Comparison of ENCODE assay signal across 8 cellular contexts in the genomic region with DNA sequence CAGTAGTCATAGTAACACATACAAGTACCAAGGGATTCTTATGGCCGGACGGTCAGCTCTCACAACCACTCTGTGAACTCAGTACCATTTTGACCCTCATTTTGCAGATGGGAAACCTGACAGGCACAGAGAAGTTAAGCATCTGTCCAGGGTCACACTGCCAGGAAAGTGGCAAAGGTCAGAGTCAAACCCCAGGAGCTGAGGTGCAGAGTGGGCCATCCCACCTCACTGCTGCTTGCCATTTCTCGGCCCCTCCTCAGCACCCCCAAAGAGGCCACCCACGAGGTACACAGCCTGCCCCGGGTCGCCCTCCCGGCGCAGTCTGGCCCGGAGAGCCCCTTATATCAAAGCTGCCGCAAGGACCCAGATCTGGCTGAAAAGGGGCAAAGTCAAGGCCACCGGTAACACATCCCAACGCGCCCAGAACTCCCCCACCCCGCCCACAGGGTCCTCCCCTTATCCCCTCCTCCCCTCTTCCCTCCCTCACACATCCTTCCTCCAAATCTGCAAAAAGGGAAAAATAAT. TPM values are rescaled to one million over a fixed set of nuclear protein-coding genes. Genes with fewer than 3 reads are reported as not detected.
DNase-seq lines count a peak whose midpoint lies in the region; ATAC-seq and TF ChIP-seq lines count a peak whose summit lies in the region.

No MANE protein-coding gene starts in this region.

- peaks cover 44% of the 10 kb centered on the region for H4K20me1 ChIP-seq in PC-3 (ENCODE audit: low read length)

- peaks cover 0 to 3% (median 0%) of the 10 kb centered on the region in 3 donors for H3K36me3 Mint-ChIP-seq in CD8-positive, alpha-beta memory T cell

- peaks cover 24% of the 10 kb centered on the region for H3K4me1 ChIP-seq in CD8-positive, alpha-beta memory T cell (ENCODE audit: insufficient read depth, low read length)
- H3K4me1 ChIP-seq in PC-3 (ENCODE audit: insufficient read depth, low read length) (0 out of 2 replicates have a peak, but pooled peaks cover 8% of the 10 kb centered on the region), ovary (ENCODE audit: insufficient read depth) (peaks cover 31% of the 10 kb centered on the region)

- peaks cover 63% of the 10 kb centered on the region for H3K79me2 ChIP-seq in PC-3 (ENCODE audit: low read length)

- no peaks in the 10 kb centered on the region for H3K9me3 Mint-ChIP-seq in CD8-positive, alpha-beta memory T cell

- no peaks in the 10 kb centered on the region for H3F3A ChIP-seq in PC-3 (ENCODE audit: low read length, unreplicated experiment)

- peak overlapping the region; percentile 80 for H3K4me3 ChIP-seq in CD8-positive, alpha-beta memory T cell (ENCODE audit: low read length)
- peak overlapping the region; percentile 99 for H3K4me3 ChIP-seq in PC-3 (ENCODE audit: low read length)
- H3K4me3 ChIP-seq in ovary, result peak overlapping the region; percentile 93

- H3K9me2 ChIP-seq in PC-3 (replicated peaks; ENCODE audit: low read length), result no peaks in the 10 kb centered on the region

- H2AFZ ChIP-seq in PC-3 (ENCODE audit: low read length), result no peak overlapping the region

- H3K36me3 ChIP-seq in CD8-positive, alpha-beta memory T cell (ENCODE audit: insufficient read depth, low read length), result no peaks in the 10 kb centered on the region
- no peaks in the 10 kb centered on the region for H3K36me3 ChIP-seq in PC-3 (ENCODE audit: low read depth, low read length)
- no peaks in the 10 kb centered on the region for H3K36me3 ChIP-seq in ovary

- no peak for TF ChIP-seq POLR2A in ovary (IDR thresholded peaks at IDR 0.05)

- TSS peak; percentile 56 for BruUV-seq in PC-3 (replicated peaks; lab: Mats Ljungman, UMichigan)

- WGBS in ovary, 3 donors, result 1 to 2% (median 1%) methylated on average over 14 of the region's 14 CpGs

- no peaks in the 10 kb centered on the region for H3K27me3 Mint-ChIP-seq in CD8-positive, alpha-beta memory T cell

- POLR2A ChIA-PET in CD8-positive, alpha-beta memory T cell (lab: Charles Lee), result interaction anchor here (1.0 kb wide), 1 partner anchor 176 kb away, joined by 3 read pairs; no protein-coding TSS in a partner anchor
- POLR2A ChIA-PET in PC-3 (lab: Charles Lee; ENCODE audit: unreplicated experiment), result no interaction called here

- TF ChIP-seq CTCF in PC-3 (conservative IDR thresholded peaks at IDR 0.05; ENCODE audit: low read depth, low read length), result no peak
- TF ChIP-seq CTCF in ovary (IDR thresholded peaks at IDR 0.05), result no peak

- DNase-seq in CD8-positive, alpha-beta memory T cell, result no peak
- DNase-seq in PC-3 (peak; percentile 4), epithelial cell of prostate (ENCODE audit: low read depth, low spot score) (no peak), ovary (peak in 3 of 5 donors; percentile 67 to 78 (median 70)), HT-29 (ENCODE audit: low spot score) (no peak), D341Med (ENCODE audit: low spot score) (no peak), SK-N-DZ (ENCODE audit: low spot score) (no peak)

- peak overlapping the region; percentile 88 for H3K4me2 ChIP-seq in PC-3 (ENCODE audit: low read length)

- TF ChIP-seq EP300 in ovary (IDR thresholded peaks at IDR 0.05), result no peak

- ATAC-seq in PC-3, result no peak
- ATAC-seq in HG03342 (IDR thresholded peaks at IDR 0.05; ENCODE audit: unreplicated experiment), result no peak

- H3K27ac ChIP-seq in CD8-positive, alpha-beta memory T cell (ENCODE audit: low read depth, low read length), result peak overlapping the region; percentile 69
- H3K27ac ChIP-seq in PC-3 (ENCODE audit: low read length) (no peak overlapping the region), epithelial cell of prostate (peak overlapping the region; percentile 79), ovary (peak overlapping the region; percentile 88 to 96)

- peak overlapping the region; percentile 91 to 97 (median 94) for H3K4me3 Mint-ChIP-seq in CD8-positive, alpha-beta memory T cell

- H3K27ac Mint-ChIP-seq in CD8-positive, alpha-beta memory T cell, result peak overlapping the region; percentile 46 to 95 (median 88)

- intact Hi-C loops in PC-3 (cut with micrococcal nuclease) (loop anchor here (2.0 to 5.0 kb wide), 6 partner anchors 47 to 201 kb away; no protein-coding TSS in a partner anchor), ovary (cut with DNase I) (loop anchor here (2.0 to 10.0 kb wide), 13 partner anchors 49 to 211 kb away; no protein-coding TSS in a partner anchor)

- no peaks in the 10 kb centered on the region for H3K27me3 ChIP-seq in CD8-positive, alpha-beta memory T cell (ENCODE audit: insufficient read depth, low read length, poor library complexity, severe bottlenecking)
- H3K27me3 ChIP-seq in PC-3 (ENCODE audit: low read length), result no peaks in the 10 kb centered on the region
- no peaks in the 10 kb centered on the region for H3K27me3 ChIP-seq in ovary

- H3K4me1 Mint-ChIP-seq in CD8-positive, alpha-beta memory T cell, result peaks cover 33 to 59% (median 37%) of the 10 kb centered on the region in 3 donors

- peak overlapping the region; percentile 90 for H3K9ac ChIP-seq in PC-3 (ENCODE audit: low read length)

- no peaks in the 10 kb centered on the region for H3K9me3 ChIP-seq in CD8-positive, alpha-beta memory T cell (ENCODE audit: low read length)
- H3K9me3 ChIP-seq in PC-3 (ENCODE audit: low read length), result no peaks in the 10 kb centered on the region
- no peaks in the 10 kb centered on the region for H3K9me3 ChIP-seq in ovary

- CTCF ChIA-PET in CD8-positive, alpha-beta memory T cell (lab: Charles Lee), result no interaction called here
- CTCF ChIA-PET in PC-3 (lab: Charles Lee), result no interaction called here

RNA-seq across cellular contexts. Expression of a gene that starts 1.7 kb away (rescaled TPM):
- 10 to 100 TPM; 96.6 to 97.4 TPM for total RNA-seq in CD8-positive, alpha-beta memory T cell
- polyA plus RNA-seq in CD8-positive, alpha-beta memory T cell, result 16.7 TPM
- total RNA-seq in PC-3 (2014; rRNA removed) (117 and 218 TPM in 2 replicates), ovary (100 to 1,000 TPM in 6 of 7 donors, 10 to 100 TPM in 1; 89.5 to 376 (median 270) TPM)
- polyA plus RNA-seq in ovary, result 100 to 1,000 TPM in 1 of 2 donors, 10 to 100 TPM in 1; 18.2 to 107 TPM
- 93.6 and 114 TPM in 2 replicates for total RNA-seq in HT-29 (2014; rRNA removed; shearing (Covaris generic))
- polyA plus RNA-seq in SK-N-DZ (2014; cell fraction: cytosol; rRNA removed), result 11.5 and 13.0 TPM in 2 replicates
- polyA plus RNA-seq in SK-N-DZ (2014; cell fraction: nucleus; rRNA removed), result 19.1 and 41.1 TPM in 2 replicates

Comparison
In these comparisons a context has a peak if more than half of its experiments do, and no peak if none do; other contexts are left out.
1. DNase-seq: peak in PC-3 (single experiment) and ovary (3 of 5); none in CD8-positive, alpha-beta memory T cell (0 of 5), epithelial cell of prostate (single experiment), HT-29 (single experiment), D341Med (single experiment) and SK-N-DZ (single experiment).
2. Peak in every context shown above with its lines, with median percentiles within 50 percentile points of each other: H3K4me3 ChIP-seq.